20 cellular contexts compared by ENCODE assay signal in genomic region chr6:89111933-89112332, GRCh38. TPM values are rescaled to one million over a fixed set of nuclear protein-coding genes. Genes with fewer than 3 reads are reported as not detected.
"Had no signal": no experiment of that assay in that cellular context is flagged by ENCODE, and none has a peak within 500 bp of the region (broad histone marks: within the 10 kb centered on the region; RNA-seq: fewer than 3 reads in every experiment).

No MANE protein-coding gene starts in this region.

- H3K4me3 Mint-ChIP-seq: mesothelial cell of epicardium, naive B cell had no signal

- DNase-seq: dermis blood vessel endothelial cell; dorsolateral prefrontal cortex; effector CD4-positive, alpha-beta T cell; effector memory CD4-positive, alpha-beta T cell; foreskin keratinocyte; heart right ventricle; hippocampal formation; left colon; left ventricle myocardium superior; lower lobe of right lung; mesenchymal stem cell; mucosa of descending colon; naive B cell had no signal

- H3K4me3 ChIP-seq: coronary artery, dorsolateral prefrontal cortex, esophagus muscularis mucosa, gastroesophageal sphincter, heart right ventricle, lower lobe of right lung, mucosa of descending colon had no signal

- H3K4me1 ChIP-seq: foreskin keratinocyte had no signal

- H3K36me3 ChIP-seq: esophagus muscularis mucosa, gastroesophageal sphincter, heart right ventricle, lower lobe of right lung had no signal

- H3K27me3 ChIP-seq: dorsolateral prefrontal cortex, esophagus muscularis mucosa, gastroesophageal sphincter, heart right ventricle had no signal

- H3K9me3 Mint-ChIP-seq: mesothelial cell of epicardium, naive B cell had no signal

- H3K27ac Mint-ChIP-seq: mesothelial cell of epicardium, naive B cell had no signal

- H3K27ac ChIP-seq: coronary artery, dorsolateral prefrontal cortex, esophagus muscularis mucosa, foreskin keratinocyte, gastroesophageal sphincter, heart right ventricle, lower lobe of right lung had no signal

- H3K9me3 ChIP-seq: esophagus muscularis mucosa, gastroesophageal sphincter, heart right ventricle, lower lobe of right lung, mucosa of descending colon had no signal

- ATAC-seq: foreskin keratinocyte, gastroesophageal sphincter, heart right ventricle, left colon, left lobe of liver, left ventricle myocardium superior, mucosa of descending colon had no signal

- H3K36me3 Mint-ChIP-seq: mesothelial cell of epicardium, naive B cell had no signal

RNA-seq across cellular contexts. Expression of gene SRSF12, which starts 5.9 kb away (rescaled TPM):
- total RNA-seq: lower lobe of right lung, lung microvascular endothelial cell, myocyte had no signal
